ENCODE assay signal across 9 cellular contexts in genomic region chr3:128874481-128875180, GRCh38.
"Had no signal": no experiment of that assay in that cellular context is flagged by ENCODE, and none has a peak within 500 bp of the region (broad histone marks: within the 10 kb centered on the region; RNA-seq: fewer than 3 reads in every experiment).

No MANE protein-coding gene starts in this region.

- H3K4me3 ChIP-seq: adrenal gland, gastroesophageal sphincter, mucosa of descending colon, skin epidermis, tibial nerve had no signal

- H3K9me3 ChIP-seq: adrenal gland, gastroesophageal sphincter, mucosa of descending colon, neutrophil, tibial nerve had no signal

- DNase-seq: activated B cell treated with CpG ODN at 0.5 μM for 24 hours, kidney glomerular epithelial cell had no signal

- H3K36me3 ChIP-seq: adrenal gland, gastroesophageal sphincter, neutrophil, tibial nerve had no signal

- H3K27ac ChIP-seq: adrenal gland, gastroesophageal sphincter, tibial nerve had no signal

- ATAC-seq: esophagus mucosa, gastroesophageal sphincter, mucosa of descending colon had no signal

- H3K27me3 ChIP-seq: adrenal gland, gastroesophageal sphincter, neutrophil, tibial nerve had no signal
